ENCODE assay signal across 1 cellular context in the genomic region with DNA sequence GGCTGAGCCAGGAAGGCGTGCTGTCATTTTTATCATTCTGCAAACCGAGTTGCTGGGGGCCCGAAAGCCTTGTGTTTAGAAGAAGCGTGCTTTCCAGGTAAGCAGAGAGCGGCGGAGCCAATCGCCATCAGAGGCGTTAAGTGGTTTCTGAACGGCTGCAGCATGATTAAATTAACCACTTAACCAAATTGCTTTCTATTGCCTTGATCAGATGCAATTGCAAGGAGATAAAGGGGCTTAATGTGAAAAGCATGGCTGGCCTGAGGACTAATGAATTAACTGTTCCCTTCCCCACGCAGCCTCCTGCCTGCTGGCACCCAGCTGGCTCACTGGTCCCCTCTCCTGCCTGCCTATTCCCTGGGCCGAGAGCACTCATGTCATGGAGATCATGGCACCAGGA.
A peak's percentile ranks its signal among the peaks of the same experiment; 100 is the strongest.
TF ChIP-seq lines count a peak whose summit lies in the region.

No MANE protein-coding gene starts in this region.

TF ChIP-seq in SK-N-SH, 30 proteins besides CTCF, POLR2A, EP300 and RAD21 (continued from another document):
- no peak for TF ChIP-seq TAF1 (IDR thresholded peaks at IDR 0.05; ENCODE audit: borderline replicate concordance, low read depth, low read length)
- TF ChIP-seq, protein P1, sequence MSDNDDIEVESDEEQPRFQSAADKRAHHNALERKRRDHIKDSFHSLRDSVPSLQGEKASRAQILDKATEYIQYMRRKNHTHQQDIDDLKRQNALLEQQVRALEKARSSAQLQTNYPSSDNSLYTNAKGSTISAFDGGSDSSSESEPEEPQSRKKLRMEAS (IDR thresholded peaks at IDR 0.05; ENCODE audit: low read depth), result no peak
- TF ChIP-seq, protein P2, sequence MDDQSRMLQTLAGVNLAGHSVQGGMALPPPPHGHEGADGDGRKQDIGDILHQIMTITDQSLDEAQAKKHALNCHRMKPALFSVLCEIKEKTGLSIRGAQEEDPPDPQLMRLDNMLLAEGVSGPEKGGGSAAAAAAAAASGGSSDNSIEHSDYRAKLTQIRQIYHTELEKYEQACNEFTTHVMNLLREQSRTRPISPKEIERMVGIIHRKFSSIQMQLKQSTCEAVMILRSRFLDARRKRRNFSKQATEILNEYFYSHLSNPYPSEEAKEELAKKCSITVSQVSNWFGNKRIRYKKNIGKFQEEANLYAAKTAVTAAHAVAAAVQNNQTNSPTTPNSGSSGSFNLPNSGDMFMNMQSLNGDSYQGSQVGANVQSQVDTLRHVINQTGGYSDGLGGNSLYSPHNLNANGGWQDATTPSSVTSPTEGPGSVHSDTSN (IDR thresholded peaks at IDR 0.05), result no peak
- TF ChIP-seq, protein P3, sequence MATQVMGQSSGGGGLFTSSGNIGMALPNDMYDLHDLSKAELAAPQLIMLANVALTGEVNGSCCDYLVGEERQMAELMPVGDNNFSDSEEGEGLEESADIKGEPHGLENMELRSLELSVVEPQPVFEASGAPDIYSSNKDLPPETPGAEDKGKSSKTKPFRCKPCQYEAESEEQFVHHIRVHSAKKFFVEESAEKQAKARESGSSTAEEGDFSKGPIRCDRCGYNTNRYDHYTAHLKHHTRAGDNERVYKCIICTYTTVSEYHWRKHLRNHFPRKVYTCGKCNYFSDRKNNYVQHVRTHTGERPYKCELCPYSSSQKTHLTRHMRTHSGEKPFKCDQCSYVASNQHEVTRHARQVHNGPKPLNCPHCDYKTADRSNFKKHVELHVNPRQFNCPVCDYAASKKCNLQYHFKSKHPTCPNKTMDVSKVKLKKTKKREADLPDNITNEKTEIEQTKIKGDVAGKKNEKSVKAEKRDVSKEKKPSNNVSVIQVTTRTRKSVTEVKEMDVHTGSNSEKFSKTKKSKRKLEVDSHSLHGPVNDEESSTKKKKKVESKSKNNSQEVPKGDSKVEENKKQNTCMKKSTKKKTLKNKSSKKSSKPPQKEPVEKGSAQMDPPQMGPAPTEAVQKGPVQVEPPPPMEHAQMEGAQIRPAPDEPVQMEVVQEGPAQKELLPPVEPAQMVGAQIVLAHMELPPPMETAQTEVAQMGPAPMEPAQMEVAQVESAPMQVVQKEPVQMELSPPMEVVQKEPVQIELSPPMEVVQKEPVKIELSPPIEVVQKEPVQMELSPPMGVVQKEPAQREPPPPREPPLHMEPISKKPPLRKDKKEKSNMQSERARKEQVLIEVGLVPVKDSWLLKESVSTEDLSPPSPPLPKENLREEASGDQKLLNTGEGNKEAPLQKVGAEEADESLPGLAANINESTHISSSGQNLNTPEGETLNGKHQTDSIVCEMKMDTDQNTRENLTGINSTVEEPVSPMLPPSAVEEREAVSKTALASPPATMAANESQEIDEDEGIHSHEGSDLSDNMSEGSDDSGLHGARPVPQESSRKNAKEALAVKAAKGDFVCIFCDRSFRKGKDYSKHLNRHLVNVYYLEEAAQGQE (IDR thresholded peaks at IDR 0.05; ENCODE audit: low read depth, low read length), result no peak
- no peak for TF ChIP-seq ELF1 (IDR thresholded peaks at IDR 0.05)
- no peak for TF ChIP-seq NRF1 (IDR thresholded peaks at IDR 0.05; ENCODE audit: low read depth, low read length)
- TF ChIP-seq FOXM1 (IDR thresholded peaks at IDR 0.05; ENCODE audit: low read depth), result no peak
- TF ChIP-seq EZH2phosphoT487 (IDR thresholded peaks at IDR 0.05; ENCODE audit: borderline replicate concordance, low read depth), result no peak
- peak; percentile 95 for TF ChIP-seq FOXJ3 (CRISPR knock-in tag; IDR thresholded peaks at IDR 0.05)
- TF ChIP-seq RCOR1 (IDR thresholded peaks at IDR 0.05; ENCODE audit: low read length), result peak; percentile 97
